25 cellular contexts compared by ENCODE assay signal in the genomic region with DNA sequence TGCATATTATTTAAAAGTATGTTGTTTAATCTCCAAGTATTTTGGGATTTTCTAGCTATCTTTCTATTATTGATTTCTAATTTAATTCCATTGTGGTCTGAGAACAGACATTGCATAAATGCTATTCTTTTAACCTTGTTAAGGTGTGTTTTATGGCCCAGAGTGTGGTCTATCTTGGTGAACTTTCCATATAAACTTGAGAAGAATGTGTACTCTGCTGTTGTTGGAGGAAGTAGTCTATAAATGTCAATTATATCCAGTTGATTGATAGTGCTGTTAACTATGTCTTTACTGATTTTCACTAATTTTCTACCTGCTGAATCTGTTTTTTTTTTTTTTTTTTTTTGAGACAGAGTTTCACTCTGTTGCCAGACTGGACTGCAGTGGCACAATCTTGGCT.
"Had no signal": no experiment of that assay in that cellular context is flagged by ENCODE, and none has a peak within 500 bp of the region (broad histone marks: within the 10 kb centered on the region; RNA-seq: fewer than 3 reads in every experiment).

No MANE protein-coding gene starts in this region.

- DNase-seq: colonic mucosa; cortex of kidney; dermis blood vessel endothelial cell; dorsolateral prefrontal cortex; effector CD8-positive, alpha-beta T cell; effector memory CD4-positive, alpha-beta T cell; effector memory CD8-positive, alpha-beta T cell; endodermal cell; erythroblast; esophagus squamous epithelium; foreskin fibroblast; foreskin keratinocyte; foreskin melanocyte; gastrocnemius medialis; glutamatergic neuron; head of caudate nucleus; heart left ventricle; heart right ventricle had no signal

- H3K27ac ChIP-seq: colonic mucosa, coronary artery, dorsolateral prefrontal cortex, epithelial cell of prostate, esophagus muscularis mucosa, esophagus squamous epithelium, foreskin keratinocyte, gastrocnemius medialis, gastroesophageal sphincter, heart left ventricle, heart right ventricle had no signal

- H3K27me3 ChIP-seq: colonic mucosa, dorsolateral prefrontal cortex, esophagus muscularis mucosa, esophagus squamous epithelium, gastrocnemius medialis, gastroesophageal sphincter, heart left ventricle, heart right ventricle had no signal

- H3K9me3 ChIP-seq: colonic mucosa, esophagus squamous epithelium, gastrocnemius medialis had no signal

- H3K4me1 ChIP-seq: colonic mucosa, esophagus muscularis mucosa, esophagus squamous epithelium, foreskin keratinocyte, gastrocnemius medialis, gastroesophageal sphincter, heart left ventricle had no signal

- H3K4me3 ChIP-seq: colonic mucosa, coronary artery, dorsolateral prefrontal cortex, esophagus muscularis mucosa, esophagus squamous epithelium, gastrocnemius medialis, gastroesophageal sphincter, heart left ventricle, heart right ventricle had no signal

- H3K36me3 ChIP-seq: colonic mucosa, esophagus muscularis mucosa, esophagus squamous epithelium, gastrocnemius medialis, gastroesophageal sphincter, heart left ventricle, heart right ventricle had no signal

- ATAC-seq: effector memory CD8-positive, alpha-beta T cell; esophagus mucosa; foreskin keratinocyte; gastrocnemius medialis; gastroesophageal sphincter; heart left ventricle; heart right ventricle had no signal

- FAIRE-seq: endothelial cell of umbilical vein, frontal cortex had no signal
